ENCODE assay signal across 8 cellular contexts in genomic region chr5:90529939-90530677, GRCh38. TPM values are rescaled to one million over a fixed set of nuclear protein-coding genes. Genes with fewer than 3 reads are reported as not detected.
DNase-seq lines count a peak whose midpoint lies in the region; ATAC-seq and TF ChIP-seq lines count a peak whose summit lies in the region.

No MANE protein-coding gene starts in this region.

- TF ChIP-seq POLR2A in transverse colon (IDR thresholded peaks at IDR 0.05): no peak

- no peaks in the 10 kb centered on the region for H3K9me2 ChIP-seq in PC-3 (replicated peaks; ENCODE audit: low read length)

- peak overlapping the region; percentile 97 for H3K27ac Mint-ChIP-seq in activated naive CD4-positive, alpha-beta T cell treated with anti-CD3 and anti-CD28 coated beads, Interleukin-2, amount 50 U/mL, for 24 hours
- H3K27ac Mint-ChIP-seq in osteocyte (ENCODE audit: unreplicated experiment): peak overlapping the region; percentile 93

- H3K9me3 ChIP-seq in DND-41 (ENCODE audit: insufficient read depth, low read length, severe bottlenecking) (no peaks in the 10 kb centered on the region), PC-3 (ENCODE audit: low read length) (no peaks in the 10 kb centered on the region), transverse colon (no peaks in the 10 kb centered on the region)

- DNase-seq in DND-41 (peak; percentile 76), HUDEP-2 (lab: John Stamatoyannopoulos, UW; ENCODE audit: unreplicated experiment in 76 of 76) (peak in 72 of 76 experiments; percentile 5 to 81 (median 53)), PC-3 (peak; percentile 93), Right ventricle myocardium inferior (ENCODE audit: missing footprints) (no peak), osteocyte (ENCODE audit: extremely low spot score, unreplicated experiment) (peak; percentile 86), transverse colon (peak; percentile 69)

- CTCF ChIA-PET in PC-3 (lab: Charles Lee): interaction anchor here (0.5 to 2.1 kb wide), 16 partner anchors 11 to 272 kb away, joined by 3 to 9 read pairs (median 4); partner anchors contain the start of genes MBLAC2 and POLR3G

- H3K9ac ChIP-seq in DND-41 (ENCODE audit: low read depth, low read length): peak overlapping the region; percentile 74
- H3K9ac ChIP-seq in PC-3 (ENCODE audit: low read length): peak overlapping the region; percentile 73

- H3K4me2 ChIP-seq in DND-41 (ENCODE audit: insufficient read depth, low read length): peak overlapping the region; percentile 91
- peak overlapping the region; percentile 88 for H3K4me2 ChIP-seq in PC-3 (ENCODE audit: low read length)

- in situ Hi-C loops in transverse colon (cut with MboI; ENCODE audit: low pct_ligation_motif_present in 1 of 4, low pct_unique_long_range_greater_than_20kb in 1 of 4, low sequenced_read_pairs in 3 of 4): loop anchor here in 2 of 4 donors (10.0 to 25.0 kb wide), 2 partner anchors 55 to 93 kb away; partner anchors contain the start of genes MBLAC2 (in 1 of the 2) and POLR3G (in 1 of the 2)

- H3K27me3 ChIP-seq in DND-41 (ENCODE audit: insufficient read depth, low read length, poor library complexity) (peaks cover 9% of the 10 kb centered on the region), PC-3 (ENCODE audit: low read length) (no peaks in the 10 kb centered on the region), transverse colon (no peaks in the 10 kb centered on the region)

- TF ChIP-seq CTCF in DND-41 (IDR thresholded peaks at IDR 0.05; ENCODE audit: borderline replicate concordance, extremely low read depth, low read length, poor library complexity, severe bottlenecking): peak; percentile 86
- TF ChIP-seq CTCF in PC-3 (conservative IDR thresholded peaks at IDR 0.05; ENCODE audit: low read depth, low read length): peak; percentile 92
- TF ChIP-seq CTCF in osteocyte (IDR thresholded peaks at IDR 0.05): peak; percentile 84
- peak; percentile 63 to 80 (median 72) for TF ChIP-seq CTCF in transverse colon (IDR thresholded peaks at IDR 0.05)

- peak overlapping the region; percentile 99 for H2AFZ ChIP-seq in DND-41 (ENCODE audit: low read depth, low read length)
- H2AFZ ChIP-seq in PC-3 (ENCODE audit: low read length): peak overlapping the region; percentile 97

- no peaks in the 10 kb centered on the region for H3K9me3 Mint-ChIP-seq in activated naive CD4-positive, alpha-beta T cell treated with anti-CD3 and anti-CD28 coated beads, Interleukin-2, amount 50 U/mL, for 24 hours
- H3K9me3 Mint-ChIP-seq in osteocyte (ENCODE audit: unreplicated experiment): no peaks in the 10 kb centered on the region

- H3K79me2 ChIP-seq in DND-41 (ENCODE audit: insufficient read depth, low read length) (peaks cover 38% of the 10 kb centered on the region), PC-3 (ENCODE audit: low read length) (peaks cover 36% of the 10 kb centered on the region)

- peaks cover 27% of the 10 kb centered on the region for H3K4me1 Mint-ChIP-seq in activated naive CD4-positive, alpha-beta T cell treated with anti-CD3 and anti-CD28 coated beads, Interleukin-2, amount 50 U/mL, for 24 hours
- H3K4me1 Mint-ChIP-seq in osteocyte (ENCODE audit: unreplicated experiment): peaks cover 28% of the 10 kb centered on the region

- intact Hi-C loops in PC-3 (cut with micrococcal nuclease) (loop anchor here (1.0 to 5.0 kb wide), 9 partner anchors 11 to 252 kb away; partner anchors contain the start of genes ADGRV1, MBLAC2 and POLR3G), Right ventricle myocardium inferior (cut with DNase I) (loop anchor here (1.0 to 2.0 kb wide), 3 partner anchors 55 to 121 kb away; partner anchors contain the start of genes CETN3, MBLAC2 and POLR3G), transverse colon (cut with DNase I; ENCODE audit: low total_unique reads) (loop anchor here (10.0 kb wide), 1 partner anchor 95 kb away; no protein-coding TSS in a partner anchor)

- peak overlapping the region; percentile 99 for H3K4me3 Mint-ChIP-seq in activated naive CD4-positive, alpha-beta T cell treated with anti-CD3 and anti-CD28 coated beads, Interleukin-2, amount 50 U/mL, for 24 hours
- peak overlapping the region; percentile 99 for H3K4me3 Mint-ChIP-seq in osteocyte (ENCODE audit: unreplicated experiment)

- POLR2A ChIA-PET in PC-3 (lab: Charles Lee; ENCODE audit: unreplicated experiment): interaction anchor here (0.6 to 1.4 kb wide), 3 partner anchors 56 to 93 kb away, joined by 3 to 6 read pairs (median 5); partner anchors contain the start of genes MBLAC2 and POLR3G

- no peaks in the 10 kb centered on the region for H4K20me1 ChIP-seq in DND-41 (ENCODE audit: insufficient read depth, low read length)
- H4K20me1 ChIP-seq in PC-3 (ENCODE audit: low read length): peaks cover 11% of the 10 kb centered on the region; the same call in 1 of the 2 replicates

- peaks cover 4% of the 10 kb centered on the region for H3K36me3 Mint-ChIP-seq in activated naive CD4-positive, alpha-beta T cell treated with anti-CD3 and anti-CD28 coated beads, Interleukin-2, amount 50 U/mL, for 24 hours
- peaks cover 9% of the 10 kb centered on the region for H3K36me3 Mint-ChIP-seq in osteocyte (ENCODE audit: unreplicated experiment)

- TSS peak; percentile 86 for BruUV-seq in PC-3 (replicated peaks; lab: Mats Ljungman, UMichigan)

- H3K4me1 ChIP-seq in DND-41 (ENCODE audit: insufficient read depth, low read length) (peaks cover 30% of the 10 kb centered on the region), PC-3 (ENCODE audit: insufficient read depth, low read length) (peaks cover 41% of the 10 kb centered on the region), transverse colon (peaks cover 0 to 46% (median 33%) of the 10 kb centered on the region in 4 donors)

- peaks cover 4% of the 10 kb centered on the region for H3F3A ChIP-seq in PC-3 (ENCODE audit: low read length, unreplicated experiment)

- WGBS in transverse colon (ENCODE audit: low coverage in 1 of 2), 2 donors: 6 to 12% methylated on average over 4 to 13 of the region's 13 CpGs

- TF ChIP-seq EP300 in transverse colon (IDR thresholded peaks at IDR 0.05; ENCODE audit: low read depth): no peak

- H3K4me3 ChIP-seq in DND-41 (ENCODE audit: low read depth in 1 of 2, low read length in 2 of 2) (peak overlapping the region; percentile 61 to 95; a peak in 3 of 4 replicates), PC-3 (ENCODE audit: low read length) (peak overlapping the region; percentile 85), transverse colon (peak overlapping the region; percentile 75 to 89 (median 81))

- H3K27me3 Mint-ChIP-seq in activated naive CD4-positive, alpha-beta T cell treated with anti-CD3 and anti-CD28 coated beads, Interleukin-2, amount 50 U/mL, for 24 hours: peaks cover 10% of the 10 kb centered on the region
- peaks cover 34% of the 10 kb centered on the region for H3K27me3 Mint-ChIP-seq in osteocyte (ENCODE audit: unreplicated experiment)

- H3K36me3 ChIP-seq in DND-41 (ENCODE audit: insufficient read depth, low read length): peaks cover 2% of the 10 kb centered on the region
- peaks cover 1% of the 10 kb centered on the region; the same call in 1 of the 2 replicates for H3K36me3 ChIP-seq in PC-3 (ENCODE audit: low read depth, low read length)
- no peaks in the 10 kb centered on the region for H3K36me3 ChIP-seq in transverse colon

- ATAC-seq in DND-41 (ENCODE audit: insufficient read depth, low read depth) (peak; percentile 70), GM21447 (IDR thresholded peaks at IDR 0.05; ENCODE audit: unreplicated experiment) (peak; percentile 68), PC-3 (peak; percentile 70), Right ventricle myocardium inferior (peak; percentile 79)

- peak overlapping the region; percentile 91 for H3K27ac ChIP-seq in DND-41 (ENCODE audit: low read length)
- H3K27ac ChIP-seq in PC-3 (ENCODE audit: low read length): peak overlapping the region; percentile 65
- peak overlapping the region; percentile 90 to 96 (median 92) for H3K27ac ChIP-seq in transverse colon

RNA-seq across cellular contexts. Expression of gene LYSMD3, which starts 0.7 kb away (rescaled TPM):
- total RNA-seq in PC-3 (2014; rRNA removed): 7.9 and 10.0 TPM in 2 replicates
- total RNA-seq in Right ventricle myocardium inferior: 18.6 TPM
- 18.9 and 20.8 TPM in 2 replicates for total RNA-seq in osteocyte
- total RNA-seq in transverse colon: 10 to 100 TPM in 2 of 4 donors, 1 to 10 TPM in 2; 5.6 to 23.0 (median 12.8) TPM

RNA-seq across cellular contexts. Expression of gene ADGRV1, which starts 28.5 kb away (rescaled TPM):
- 22.7 and 27.2 TPM in 2 replicates for total RNA-seq in PC-3 (2014; rRNA removed)
- not detected for total RNA-seq in Right ventricle myocardium inferior
- 0.89 and 0.99 TPM in 2 replicates for total RNA-seq in osteocyte
- total RNA-seq in transverse colon: 10 to 100 TPM in 2 of 4 donors, 1 to 10 TPM in 2; 6.0 to 37.0 (median 10.6) TPM

RNA-seq across cellular contexts. Expression of gene POLR3G, which starts 55.4 kb away (rescaled TPM):
- total RNA-seq in PC-3 (2014; rRNA removed) (34.6 and 42.2 TPM in 2 replicates), Right ventricle myocardium inferior (0.68 TPM), osteocyte (3.8 and 4.4 TPM in 2 replicates), transverse colon (1 to 10 TPM in 3 of 4 donors, not detected in 1; 1.1 to 6.7 (median 2.5) TPM)

RNA-seq across cellular contexts. Expression of gene MBLAC2, which starts 55.5 kb away (rescaled TPM):
- total RNA-seq in PC-3 (2014; rRNA removed) (7.8 and 12.4 TPM in 2 replicates), Right ventricle myocardium inferior (4.0 TPM), osteocyte (6.3 and 6.6 TPM in 2 replicates), transverse colon (1 to 10 TPM in 3 of 4 donors, under 1 TPM in 1; 0.60 to 6.1 (median 6.0) TPM)
